19 cellular contexts compared by ENCODE assay signal in genomic region chr1:201678264-201679101, GRCh38.
DNase-seq lines count a peak whose midpoint lies in the region; TF ChIP-seq lines count a peak whose summit lies in the region.
"Had no signal": no experiment of that assay in that cellular context is flagged by ENCODE, and none has a peak within 500 bp of the region (broad histone marks: within the 10 kb centered on the region; RNA-seq: fewer than 3 reads in every experiment).

No MANE protein-coding gene starts in this region.

- H3K4me2 ChIP-seq in neural progenitor cell: peak overlapping the region; percentile 69

- peak; percentile 46 for DNase-seq in NCI-H1092 treated with DMSO at 0.1 percent for 48 hours (lab: John Stamatoyannopoulos, UW)
- DNase-seq in NCI-H1092 (lab: John Stamatoyannopoulos, UW): no peak
- peak; percentile 38 for DNase-seq in NCI-H2227 (lab: John Stamatoyannopoulos, UW; ENCODE audit: unreplicated experiment)
- DNase-seq in endodermal cell: peak; percentile 81
- peak; percentile 54 for DNase-seq in neural progenitor cell (ENCODE audit: low spot score)
- no peak for DNase-seq in amniotic stem cell (lab: John Stamatoyannopoulos, UW)
- DNase-seq in activated CD4-positive, alpha-beta memory T cell treated with anti-CD3 and anti-CD28 coated beads for 36 hours: no peak
- no peak for DNase-seq in NCI-H146 (lab: John Stamatoyannopoulos, UW)
- DNase-seq: activated gamma-delta T cell treated with Interleukin-2 at 50 U/mL for 16 hours; dermis blood vessel endothelial cell; DMS153; erythroblast; spleen; stimulated activated naive B cell treated with anti-CD40 and anti-IgM and Interleukin-4, amounts not matched to agents 10 μg/mL and 1 μg/mL and 100 μg/mL, for 72 hours had no signal

- TF ChIP-seq CTCF in endodermal cell (conservative IDR thresholded peaks at IDR 0.05) (no peak), neural progenitor cell (IDR thresholded peaks at IDR 0.05) (no peak)

- intact Hi-C loops in activated CD4-positive, alpha-beta memory T cell treated with anti-CD3 and anti-CD28 coated beads for 36 hours (cut with micrococcal nuclease): no loop called here

- H3K36me3 ChIP-seq in endodermal cell (ENCODE audit: control insufficient read depth, insufficient read depth, low read length): no peaks in the 10 kb centered on the region
- H3K36me3 ChIP-seq in neural progenitor cell: no peaks in the 10 kb centered on the region
- H3K36me3 ChIP-seq: ascending aorta, HAP-1, spleen had no signal

- 47 to 87% methylated on average over 2 to 9 of the region's 9 CpGs for WGBS in endodermal cell (ENCODE audit: insufficient coverage in 1 of 2, insufficient read length in 1 of 2), 2 experiments

- H3K4me1 ChIP-seq in endodermal cell (ENCODE audit: control insufficient read depth, insufficient read depth, low read length): peaks cover 4% of the 10 kb centered on the region
- peaks cover 28% of the 10 kb centered on the region for H3K4me1 ChIP-seq in neural progenitor cell
- H3K4me1 ChIP-seq: HAP-1 had no signal

- H3K9me3 ChIP-seq in endodermal cell (ENCODE audit: control insufficient read depth, low read length): no peaks in the 10 kb centered on the region
- no peaks in the 10 kb centered on the region for H3K9me3 ChIP-seq in neural progenitor cell (ENCODE audit: low read depth)
- H3K9me3 ChIP-seq: ascending aorta, HAP-1, spleen had no signal

- H4K20me1 ChIP-seq in neural progenitor cell (ENCODE audit: low read depth): no peaks in the 10 kb centered on the region

- POLR2A ChIA-PET in activated CD4-positive, alpha-beta memory T cell treated with anti-CD3 and anti-CD28 coated beads for 36 hours (lab: Charles Lee): interaction anchor here (0.6 kb wide), 1 partner anchor 77 kb away, joined by 3 read pairs; no protein-coding TSS in a partner anchor

- peaks cover 44% of the 10 kb centered on the region for H3F3A ChIP-seq in neural progenitor cell (ENCODE audit: low read depth)

- no peaks in the 10 kb centered on the region for H3K9me3 Mint-ChIP-seq in endodermal cell
- H3K9me3 Mint-ChIP-seq in neural progenitor cell: no peaks in the 10 kb centered on the region
- no peaks in the 10 kb centered on the region for H3K9me3 Mint-ChIP-seq in activated CD4-positive, alpha-beta memory T cell treated with anti-CD3 and anti-CD28 coated beads for 36 hours

- CTCF ChIA-PET in activated CD4-positive, alpha-beta memory T cell treated with anti-CD3 and anti-CD28 coated beads for 36 hours (lab: Charles Lee): interaction anchor here (1.2 kb wide), 1 partner anchor 25 kb away, joined by 3 read pairs; no protein-coding TSS in a partner anchor

- H3K27me3 Mint-ChIP-seq in endodermal cell (ENCODE audit: insufficient read depth) (no peaks in the 10 kb centered on the region), neural progenitor cell (ENCODE audit: insufficient read depth, low read depth) (peaks cover 7% of the 10 kb centered on the region)
- peaks cover 6% of the 10 kb centered on the region for H3K27me3 Mint-ChIP-seq in activated CD4-positive, alpha-beta memory T cell treated with anti-CD3 and anti-CD28 coated beads for 36 hours

- no peak overlapping the region for H3K4me3 Mint-ChIP-seq in endodermal cell
- peak overlapping the region; percentile 27 for H3K4me3 Mint-ChIP-seq in neural progenitor cell
- no peak overlapping the region for H3K4me3 Mint-ChIP-seq in activated CD4-positive, alpha-beta memory T cell treated with anti-CD3 and anti-CD28 coated beads for 36 hours
- H3K4me3 Mint-ChIP-seq: stimulated activated naive B cell treated with anti-CD40 and anti-IgM and Interleukin-4, amounts not matched to agents 10 μg/mL and 1 μg/mL and 100 μg/mL, for 72 hours had no signal

- no peak overlapping the region for H3K27ac Mint-ChIP-seq in endodermal cell
- peak overlapping the region; percentile 78 for H3K27ac Mint-ChIP-seq in neural progenitor cell
- H3K27ac Mint-ChIP-seq in activated CD4-positive, alpha-beta memory T cell treated with anti-CD3 and anti-CD28 coated beads for 36 hours: no peak overlapping the region
- H3K27ac Mint-ChIP-seq: progenitor cell of endocrine pancreas; stimulated activated naive B cell treated with anti-CD40 and anti-IgM and Interleukin-4, amounts not matched to agents 10 μg/mL and 1 μg/mL and 100 μg/mL, for 72 hours had no signal

- H2AFZ ChIP-seq in neural progenitor cell (replicated peaks): no peak overlapping the region

- peaks cover 2% of the 10 kb centered on the region for H3K36me3 Mint-ChIP-seq in endodermal cell (ENCODE audit: low read depth)
- no peaks in the 10 kb centered on the region for H3K36me3 Mint-ChIP-seq in neural progenitor cell
- no peaks in the 10 kb centered on the region for H3K36me3 Mint-ChIP-seq in activated CD4-positive, alpha-beta memory T cell treated with anti-CD3 and anti-CD28 coated beads for 36 hours
- H3K36me3 Mint-ChIP-seq: stimulated activated naive B cell treated with anti-CD40 and anti-IgM and Interleukin-4, amounts not matched to agents 10 μg/mL and 1 μg/mL and 100 μg/mL, for 72 hours had no signal

- H3K79me2 ChIP-seq in neural progenitor cell (ENCODE audit: low read depth): no peaks in the 10 kb centered on the region

- H3K4me3 ChIP-seq in endodermal cell (ENCODE audit: low read length): no peak overlapping the region
- H3K4me3 ChIP-seq in neural progenitor cell: peak overlapping the region; percentile 25
- H3K4me3 ChIP-seq: ascending aorta; BLaER1 treated with 17β-estradiol and CSF1 and Interleukin-3, amounts not matched to agents 10 nM and 100 nM; HAP-1; spleen had no signal

- no peaks in the 10 kb centered on the region for H3K27me3 ChIP-seq in endodermal cell (ENCODE audit: control insufficient read depth, insufficient read depth, low read length, poor library complexity, severe bottlenecking)
- no peaks in the 10 kb centered on the region for H3K27me3 ChIP-seq in neural progenitor cell
- H3K27me3 ChIP-seq: ascending aorta; BLaER1 treated with 17β-estradiol and CSF1 and Interleukin-3, amounts not matched to agents 10 nM and 100 nM had no signal

- H3K9ac ChIP-seq in endodermal cell (ENCODE audit: extremely low read depth, low read length, poor library complexity, severe bottlenecking): no peak overlapping the region
- no peak overlapping the region for H3K9ac ChIP-seq in neural progenitor cell
- H3K9ac ChIP-seq: BLaER1 treated with 17β-estradiol and CSF1 and Interleukin-3, amounts not matched to agents 10 nM and 100 nM had no signal

- peaks cover 25% of the 10 kb centered on the region for H3K4me1 Mint-ChIP-seq in endodermal cell
- peaks cover 65% of the 10 kb centered on the region for H3K4me1 Mint-ChIP-seq in neural progenitor cell
- no peaks in the 10 kb centered on the region for H3K4me1 Mint-ChIP-seq in activated CD4-positive, alpha-beta memory T cell treated with anti-CD3 and anti-CD28 coated beads for 36 hours (ENCODE audit: low read depth)
- H3K4me1 Mint-ChIP-seq: stimulated activated naive B cell treated with anti-CD40 and anti-IgM and Interleukin-4, amounts not matched to agents 10 μg/mL and 1 μg/mL and 100 μg/mL, for 72 hours had no signal

- peak overlapping the region; percentile 30 for H3K27ac ChIP-seq in endodermal cell (ENCODE audit: low read depth, low read length)
- H3K27ac ChIP-seq in neural progenitor cell: no peak overlapping the region
- H3K27ac ChIP-seq: 22Rv1; ascending aorta; BLaER1 treated with 17β-estradiol and CSF1 and Interleukin-3, amounts not matched to agents 10 nM and 100 nM; spleen had no signal

Comparison
In these comparisons a context has a peak if more than half of its experiments do, and no peak if none do; other contexts are left out.
1. DNase-seq: peak in NCI-H1092 treated with DMSO at 0.1 percent for 48 hours (single experiment), NCI-H2227 (single experiment), endodermal cell (single experiment) and neural progenitor cell (single experiment); none in NCI-H1092 (single experiment), amniotic stem cell (single experiment), activated CD4-positive, alpha-beta memory T cell treated with anti-CD3 and anti-CD28 coated beads for 36 hours (single experiment) and NCI-H146 (single experiment).